12 cellular contexts compared by ENCODE assay signal in the genomic region with DNA sequence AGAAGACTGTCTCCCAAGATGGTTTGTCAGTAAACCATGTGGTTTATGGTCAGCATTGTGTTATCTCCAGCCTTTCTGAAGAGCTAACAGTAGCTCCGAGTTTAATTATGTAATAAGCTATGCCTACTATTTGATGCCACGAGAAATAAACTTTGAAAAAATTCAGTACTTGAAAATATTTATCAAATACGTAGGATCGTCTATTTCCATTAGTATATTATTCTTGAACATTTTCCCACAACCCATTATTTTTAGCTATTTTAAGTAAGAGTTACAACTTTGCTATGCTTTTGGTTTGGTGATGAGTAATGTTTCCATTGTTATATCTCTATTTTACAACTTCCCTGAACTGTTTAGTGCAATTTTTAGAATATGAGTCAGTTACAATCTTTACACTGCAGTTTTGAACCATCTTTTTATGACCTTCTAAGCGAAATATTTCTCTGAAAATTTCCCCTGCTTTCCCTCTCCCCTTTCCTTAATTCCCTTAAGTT. TPM values are rescaled to one million over a fixed set of nuclear protein-coding genes. Genes with fewer than 3 reads are reported as not detected.
DNase-seq lines count a peak whose midpoint lies in the region; ATAC-seq and TF ChIP-seq lines count a peak whose summit lies in the region.
"Had no signal": no experiment of that assay in that cellular context is flagged by ENCODE, and none has a peak within 500 bp of the region (broad histone marks: within the 10 kb centered on the region; RNA-seq: fewer than 3 reads in every experiment).

No MANE protein-coding gene starts in this region.

- H3K9me2 ChIP-seq in Loucy (replicated peaks; ENCODE audit: low read depth, low read length) = no peaks in the 10 kb centered on the region

- peak overlapping the region; percentile 28 for H3K9ac ChIP-seq in Loucy (ENCODE audit: low read depth, low read length, poor library complexity, severe bottlenecking)

- no peak overlapping the region for H3K27ac Mint-ChIP-seq in mesothelial cell of epicardium

- TF ChIP-seq CTCF in Loucy (conservative IDR thresholded peaks at IDR 0.05; ENCODE audit: low read length) (no peak), astrocyte of the cerebellum (IDR thresholded peaks at IDR 0.05; ENCODE audit: low read depth, low read length, missing control alignments) (no peak), mesothelial cell of epicardium (IDR thresholded peaks at IDR 0.05; ENCODE audit: unreplicated experiment) (no peak)

- H3K36me3 Mint-ChIP-seq in mesothelial cell of epicardium = no peaks in the 10 kb centered on the region

- H3K4me2 ChIP-seq in Loucy (ENCODE audit: low read depth, low read length, poor library complexity, severe bottlenecking) = peak overlapping the region; percentile 45

- no peak overlapping the region for H3K4me3 Mint-ChIP-seq in mesothelial cell of epicardium
- H3K4me3 Mint-ChIP-seq: central memory CD8-positive, alpha-beta T cell had no signal

- no peaks in the 10 kb centered on the region; the same call in 1 of the 2 replicates for H3F3A ChIP-seq in Loucy (ENCODE audit: low read depth)

- H3K4me3 ChIP-seq in Loucy (ENCODE audit: low read length, poor library complexity, severe bottlenecking) = no peak overlapping the region
- no peak overlapping the region for H3K4me3 ChIP-seq in astrocyte of the cerebellum (ENCODE audit: low read depth, low read length)
- H3K4me3 ChIP-seq: HAP-1, upper lobe of right lung had no signal

- H3K9me3 ChIP-seq in Loucy (ENCODE audit: insufficient read depth, low read depth, low read length) = no peaks in the 10 kb centered on the region
- H3K9me3 ChIP-seq: HAP-1, upper lobe of right lung had no signal

- H4K20me1 ChIP-seq in Loucy (ENCODE audit: insufficient read depth, low read length, poor library complexity, severe bottlenecking) = no peaks in the 10 kb centered on the region

- no peak for ATAC-seq in GM21447 (IDR thresholded peaks at IDR 0.05; ENCODE audit: unreplicated experiment)
- ATAC-seq in GM18520 (IDR thresholded peaks at IDR 0.05; ENCODE audit: unreplicated experiment) = no peak
- ATAC-seq: upper lobe of right lung had no signal

- H3K4me1 Mint-ChIP-seq in mesothelial cell of epicardium = peaks cover 13% of the 10 kb centered on the region

- H3K9me3 Mint-ChIP-seq in mesothelial cell of epicardium = peaks cover 10% of the 10 kb centered on the region
- H3K9me3 Mint-ChIP-seq: central memory CD8-positive, alpha-beta T cell had no signal

- no peaks in the 10 kb centered on the region for H3K36me3 ChIP-seq in Loucy (ENCODE audit: insufficient read depth, low read length)
- H3K36me3 ChIP-seq: HAP-1, upper lobe of right lung had no signal

- in situ Hi-C loops in astrocyte of the cerebellum (cut with HindIII; ENCODE audit: low sequenced_read_pairs) = no loop called here

- H3K79me2 ChIP-seq in Loucy (ENCODE audit: insufficient read depth, low read length) = peaks cover 13% of the 10 kb centered on the region

- DNase-seq in AG20443 (ENCODE audit: low spot score) (peak; percentile 68), astrocyte of the cerebellum (ENCODE audit: low read depth) (peak; percentile 65), kidney tubule cell (ENCODE audit: low spot score) (peak; percentile 43), NCI-H187 (lab: John Stamatoyannopoulos, UW) (no peak), mesothelial cell of epicardium (ENCODE audit: low spot score in 2 of 2, unreplicated experiment in 2 of 2) (no peak)
- DNase-seq: NCI-H1436 treated with DMSO at 0.1 percent for 48 hours, upper lobe of right lung had no signal

- peaks cover 11% of the 10 kb centered on the region for H3K27me3 Mint-ChIP-seq in mesothelial cell of epicardium (ENCODE audit: low read depth)

- no peak overlapping the region for H2AFZ ChIP-seq in Loucy (ENCODE audit: low read length)

- no peaks in the 10 kb centered on the region for H3K27me3 ChIP-seq in Loucy (ENCODE audit: insufficient read depth, low read length, poor library complexity, severe bottlenecking)
- H3K27me3 ChIP-seq: upper lobe of right lung had no signal

- H3K4me1 ChIP-seq in Loucy (ENCODE audit: insufficient read depth, low read length, poor library complexity, severe bottlenecking) = peaks cover 58% of the 10 kb centered on the region
- H3K4me1 ChIP-seq: upper lobe of right lung had no signal

RNA-seq across cellular contexts. Expression of a gene that starts 44.5 kb away (rescaled TPM):
- 47.3 to 50.1 TPM (median 48.8 TPM) in 3 replicates for total RNA-seq in mesothelial cell of epicardium

Comparison
In these comparisons a context has a peak if more than half of its experiments do, and no peak if none do; other contexts are left out.
1. DNase-seq: peak in AG20443 (single experiment), astrocyte of the cerebellum (single experiment) and kidney tubule cell (single experiment); none in NCI-H187 (0 of 2) and mesothelial cell of epicardium (0 of 2).